ENCODE assay signal across 8 cellular contexts in genomic region chr15:78056714-78057269, GRCh38. TPM values are rescaled to one million over a fixed set of nuclear protein-coding genes. Genes with fewer than 3 reads are reported as not detected.
DNase-seq lines count a peak whose midpoint lies in the region; ATAC-seq and TF ChIP-seq lines count a peak whose summit lies in the region.

No MANE protein-coding gene starts in this region.

- no peaks in the 10 kb centered on the region for H3K27me3 ChIP-seq in ACC112 (ENCODE audit: insufficient read depth, low read length)
- H3K27me3 ChIP-seq in left ventricle myocardium inferior (ENCODE audit: low read depth): no peaks in the 10 kb centered on the region

- H3K9me3 Mint-ChIP-seq in activated B cell treated with CpG ODN at 0.5 μM for 24 hours: no peaks in the 10 kb centered on the region

- H3K27ac Mint-ChIP-seq in activated B cell treated with CpG ODN at 0.5 μM for 24 hours: peak overlapping the region; percentile 79

- 0 out of 2 replicates have a peak, but pooled peaks cover 4% of the 10 kb centered on the region for H3K36me3 ChIP-seq in ACC112 (ENCODE audit: insufficient read depth, low read length)
- peaks cover 8% of the 10 kb centered on the region for H3K36me3 ChIP-seq in left ventricle myocardium inferior

- intact Hi-C loops in activated B cell treated with CpG ODN at 0.5 μM for 24 hours (cut with micrococcal nuclease): loop anchor here (1.0 to 2.0 kb wide), 3 partner anchors 10 to 22 kb away; no protein-coding TSS in a partner anchor
- intact Hi-C loops in left ventricle myocardium inferior (cut with micrococcal nuclease): no loop called here

- ATAC-seq in HG02759 (IDR thresholded peaks at IDR 0.05; ENCODE audit: unreplicated experiment): peak; percentile 49
- peak; percentile 88 for ATAC-seq in activated B cell treated with CpG ODN at 0.5 μM for 24 hours (ENCODE audit: low read depth)
- no peak for ATAC-seq in stimulated activated naive CD8-positive, alpha-beta T cell treated with anti-CD3 and anti-CD28 coated beads, Interleukin-15, Interleukin-2, amounts not matched to agents 100 U/mL and 50 U/mL, for 24 hours
- ATAC-seq in GM18498 (IDR thresholded peaks at IDR 0.05; ENCODE audit: unreplicated experiment): no peak

- no peak overlapping the region for H2AFZ ChIP-seq in ACC112 (ENCODE audit: low read length, unreplicated experiment)

- H3K4me1 ChIP-seq in ACC112 (ENCODE audit: control insufficient read depth, insufficient read depth, low read length, unreplicated experiment): peaks cover 62% of the 10 kb centered on the region
- H3K4me1 ChIP-seq in left ventricle myocardium inferior: peaks cover 84% of the 10 kb centered on the region

- peaks cover 89% of the 10 kb centered on the region for H3K79me2 ChIP-seq in ACC112 (ENCODE audit: control insufficient read depth, insufficient read depth, low read length, unreplicated experiment)

- H3K4me1 Mint-ChIP-seq in activated B cell treated with CpG ODN at 0.5 μM for 24 hours: peaks cover 74% of the 10 kb centered on the region

- no peak for TF ChIP-seq CTCF in activated B cell treated with CpG ODN at 0.5 μM for 24 hours (IDR thresholded peaks at IDR 0.05)
- TF ChIP-seq CTCF in left ventricle myocardium inferior (IDR thresholded peaks at IDR 0.05; ENCODE audit: borderline replicate concordance): no peak

- H3K4me3 ChIP-seq in ACC112 (ENCODE audit: low read depth, low read length) (0 out of 2 replicates have a peak overlapping the region, but pooled peaks have one; percentile 21), left ventricle myocardium inferior (no peak overlapping the region)

- H3K4me3 Mint-ChIP-seq in activated B cell treated with CpG ODN at 0.5 μM for 24 hours: peak overlapping the region; percentile 52

- H3K36me3 Mint-ChIP-seq in activated B cell treated with CpG ODN at 0.5 μM for 24 hours (ENCODE audit: low read depth): peaks cover 13% of the 10 kb centered on the region

- H3K27me3 Mint-ChIP-seq in activated B cell treated with CpG ODN at 0.5 μM for 24 hours: no peaks in the 10 kb centered on the region

- no peaks in the 10 kb centered on the region for H3K9me3 ChIP-seq in left ventricle myocardium inferior (replicated peaks)

- POLR2A ChIA-PET in activated B cell treated with CpG ODN at 0.5 μM for 24 hours (lab: Charles Lee): interaction anchor here (0.7 to 1.5 kb wide), 3 partner anchors 12 to 895 kb away, joined by 3 to 6 read pairs (median 4); no protein-coding TSS in a partner anchor

- CTCF ChIA-PET in activated B cell treated with CpG ODN at 0.5 μM for 24 hours (lab: Charles Lee): interaction anchor here (0.6 to 1.8 kb wide), 3 partner anchors 11 to 51 kb away, joined by 3 to 5 read pairs (median 3); no protein-coding TSS in a partner anchor

- peak; percentile 42 for DNase-seq in activated B cell treated with CpG ODN at 0.5 μM for 24 hours
- DNase-seq in left ventricle myocardium inferior: no peak
- DNase-seq in stimulated activated naive CD8-positive, alpha-beta T cell treated with anti-CD3 and anti-CD28 coated beads, Interleukin-15, Interleukin-2, amounts not matched to agents 100 U/mL and 50 U/mL, for 24 hours: peak; percentile 9
- DNase-seq in occipital lobe (lab: John Stamatoyannopoulos, UW): no peak
- DNase-seq in activated effector memory CD4-positive, alpha-beta T cell treated with anti-CD3 and anti-CD28 coated beads, Interleukin-2, amount 50 U/mL, for 16 hours: no peak

- H3K27ac ChIP-seq in ACC112 (ENCODE audit: low read depth, low read length): peak overlapping the region; percentile 90
- H3K27ac ChIP-seq in left ventricle myocardium inferior (replicated peaks): peak overlapping the region; percentile 51

RNA-seq across cellular contexts. Expression of gene TBC1D2B, which starts 20.7 kb away (rescaled TPM):
- 12.9 and 13.7 TPM in 2 replicates for total RNA-seq in activated B cell treated with CpG ODN at 0.5 μM for 24 hours
- 11.7 TPM for total RNA-seq in left ventricle myocardium inferior
- total RNA-seq in occipital lobe: 12.3 TPM

RNA-seq across cellular contexts. Expression of gene SH2D7, which starts 35.6 kb away (rescaled TPM):
- total RNA-seq in activated B cell treated with CpG ODN at 0.5 μM for 24 hours (not detected in 2 replicates), left ventricle myocardium inferior (not detected), occipital lobe (not detected)

Comparison
In these comparisons a context has a peak if more than half of its experiments do, and no peak if none do; other contexts are left out.
1. ATAC-seq: peak in HG02759 (single experiment) and activated B cell treated with CpG ODN at 0.5 μM for 24 hours (single experiment); none in stimulated activated naive CD8-positive, alpha-beta T cell treated with anti-CD3 and anti-CD28 coated beads, Interleukin-15, Interleukin-2, amounts not matched to agents 100 U/mL and 50 U/mL, for 24 hours (single experiment) and GM18498 (single experiment).
2. DNase-seq: peak in activated B cell treated with CpG ODN at 0.5 μM for 24 hours (single experiment) and stimulated activated naive CD8-positive, alpha-beta T cell treated with anti-CD3 and anti-CD28 coated beads, Interleukin-15, Interleukin-2, amounts not matched to agents 100 U/mL and 50 U/mL, for 24 hours (single experiment); none in left ventricle myocardium inferior (single experiment), occipital lobe (single experiment) and activated effector memory CD4-positive, alpha-beta T cell treated with anti-CD3 and anti-CD28 coated beads, Interleukin-2, amount 50 U/mL, for 16 hours (single experiment).